1 cellular context compared by ENCODE assay signal in genomic region chr20:38180781-38181180, GRCh38.
A peak's percentile ranks its signal among the peaks of the same experiment; 100 is the strongest.
TF ChIP-seq lines count a peak whose summit lies in the region.

No MANE protein-coding gene starts in this region.

TF ChIP-seq in HepG2, 621 proteins besides CTCF, POLR2A, EP300 and RAD21 (continued from another document):
- TF ChIP-seq ZHX1 (CRISPR knock-in tag; IDR thresholded peaks at IDR 0.05; ENCODE audit: low read depth) (no peak), TCF7 (IDR thresholded peaks at IDR 0.05; ENCODE audit: low read depth) (0 out of 2 replicates have a peak, but pooled peaks have one; percentile 3), ZNF83 (CRISPR knock-in tag; IDR thresholded peaks at IDR 0.05; ENCODE audit: borderline replicate concordance) (no peak), ZNF629 (CRISPR knock-in tag; conservative IDR thresholded peaks at IDR 0.05) (0 out of 2 replicates have a peak, but pooled peaks have one; percentile 16), SNAPC5 (CRISPR knock-in tag; IDR thresholded peaks at IDR 0.05; ENCODE audit: borderline replicate concordance) (no peak)
